17 cellular contexts compared by ENCODE assay signal in the genomic region with DNA sequence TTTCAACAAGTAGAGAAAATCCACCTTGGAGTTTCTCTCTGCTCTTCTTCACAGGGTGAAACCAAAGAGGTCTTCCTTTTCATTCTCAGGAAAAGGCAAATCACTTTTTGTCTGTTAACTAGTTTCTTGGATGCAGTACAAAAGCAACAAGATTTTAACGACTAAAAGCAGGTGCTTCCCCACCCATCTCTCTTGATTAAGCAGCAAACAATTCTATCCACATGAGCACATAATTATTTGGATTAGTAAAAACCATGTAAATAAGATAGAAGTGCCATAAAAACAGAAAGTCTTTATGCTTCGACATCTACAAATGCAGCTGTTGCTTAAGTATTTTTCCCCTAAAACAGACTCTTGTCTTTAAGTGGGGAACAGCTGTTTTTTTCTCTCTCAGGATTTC. TPM values are rescaled to one million over a fixed set of nuclear protein-coding genes. Genes with fewer than 3 reads are reported as not detected.
DNase-seq lines count a peak whose midpoint lies in the region; ATAC-seq and TF ChIP-seq lines count a peak whose summit lies in the region.
"Had no signal": no experiment of that assay in that cellular context is flagged by ENCODE, and none has a peak within 500 bp of the region (broad histone marks: within the 10 kb centered on the region; RNA-seq: fewer than 3 reads in every experiment).

No MANE protein-coding gene starts in this region.

- TF ChIP-seq CTCF in heart left ventricle (IDR thresholded peaks at IDR 0.05) (no peak), progenitor cell of endocrine pancreas (IDR thresholded peaks at IDR 0.05; ENCODE audit: unreplicated experiment) (no peak)

- H3K4me1 Mint-ChIP-seq in progenitor cell of endocrine pancreas (ENCODE audit: low read depth), result peaks cover 21% of the 10 kb centered on the region
- H3K4me1 Mint-ChIP-seq in natural killer cell treated with Interleukin-12 subunit alpha and Interleukin-12 subunit beta and Interleukin-15 and Interleukin-18, amount 100 ng/mL, for 72 hours (ENCODE audit: low read depth in 2 of 2), result no peaks in the 10 kb centered on the region
- H3K4me1 Mint-ChIP-seq: activated naive CD8-positive, alpha-beta T cell treated with anti-CD3 and anti-CD28 coated beads, Interleukin-2, amount 50 U/mL, for 24 hours; GM23338; immature natural killer cell; WTC11 had no signal

- H3K27me3 Mint-ChIP-seq in progenitor cell of endocrine pancreas, result no peaks in the 10 kb centered on the region
- no peaks in the 10 kb centered on the region for H3K27me3 Mint-ChIP-seq in natural killer cell treated with Interleukin-12 subunit alpha and Interleukin-12 subunit beta and Interleukin-15 and Interleukin-18, amount 100 ng/mL, for 72 hours
- H3K27me3 Mint-ChIP-seq: activated naive CD8-positive, alpha-beta T cell treated with anti-CD3 and anti-CD28 coated beads, Interleukin-2, amount 50 U/mL, for 24 hours had no signal

- 44 to 60% (median 52%) methylated on average over 2 of the region's 2 CpGs for WGBS in heart left ventricle, 4 donors

- no peak for DNase-seq in heart left ventricle
- DNase-seq in left cardiac atrium, result no peak
- DNase-seq in epithelial cell of prostate (ENCODE audit: low read depth, low spot score), result no peak
- no peak for DNase-seq in progenitor cell of endocrine pancreas (ENCODE audit: low spot score, unreplicated experiment)
- no peak for DNase-seq in putamen (ENCODE audit: low spot score)
- no peak for DNase-seq in natural killer cell treated with Interleukin-12 subunit alpha and Interleukin-12 subunit beta and Interleukin-15 and Interleukin-18, amount 100 ng/mL, for 72 hours (ENCODE audit: low spot score)
- no peak for DNase-seq in central memory CD4-positive, alpha-beta T cell
- DNase-seq: activated CD8-positive, alpha-beta memory T cell treated with anti-CD3 and anti-CD28 coated beads for 24 hours; activated naive CD8-positive, alpha-beta T cell treated with anti-CD3 and anti-CD28 coated beads, Interleukin-2, amount 50 U/mL, for 24 hours; immature natural killer cell; NCI-H226 had no signal

- no peak overlapping the region for H3K4me3 Mint-ChIP-seq in progenitor cell of endocrine pancreas (ENCODE audit: low read depth)
- no peak overlapping the region for H3K4me3 Mint-ChIP-seq in natural killer cell treated with Interleukin-12 subunit alpha and Interleukin-12 subunit beta and Interleukin-15 and Interleukin-18, amount 100 ng/mL, for 72 hours
- H3K4me3 Mint-ChIP-seq: activated naive CD8-positive, alpha-beta T cell treated with anti-CD3 and anti-CD28 coated beads, Interleukin-2, amount 50 U/mL, for 24 hours; GM23338; immature natural killer cell; WTC11 had no signal

- intact Hi-C loops in heart left ventricle (cut with DNase I) (no loop called here), left cardiac atrium (cut with DNase I) (no loop called here)

- no peaks in the 10 kb centered on the region for H3K9me3 ChIP-seq in heart left ventricle
- H3K9me3 ChIP-seq: vagina had no signal

- H3K27ac Mint-ChIP-seq in progenitor cell of endocrine pancreas, result peak overlapping the region; percentile 98
- no peak overlapping the region for H3K27ac Mint-ChIP-seq in natural killer cell treated with Interleukin-12 subunit alpha and Interleukin-12 subunit beta and Interleukin-15 and Interleukin-18, amount 100 ng/mL, for 72 hours
- H3K27ac Mint-ChIP-seq: activated naive CD8-positive, alpha-beta T cell treated with anti-CD3 and anti-CD28 coated beads, Interleukin-2, amount 50 U/mL, for 24 hours; immature natural killer cell had no signal

- no peaks in the 10 kb centered on the region for H3K27me3 ChIP-seq in heart left ventricle
- H3K27me3 ChIP-seq: vagina had no signal

- peaks cover 0 to 17% (median 7%) of the 10 kb centered on the region in 12 donors for H3K4me1 ChIP-seq in heart left ventricle
- H3K4me1 ChIP-seq: vagina had no signal

- peak in 1 of 4 donors; percentile 7 for ATAC-seq in heart left ventricle
- no peak for ATAC-seq in left cardiac atrium
- ATAC-seq in natural killer cell treated with Interleukin-12 subunit alpha and Interleukin-12 subunit beta and Interleukin-15 and Interleukin-18, amount 100 ng/mL, for 72 hours, result no peak
- ATAC-seq in GM19351 (IDR thresholded peaks at IDR 0.05; ENCODE audit: unreplicated experiment), result no peak
- ATAC-seq: activated naive CD8-positive, alpha-beta T cell treated with anti-CD3 and anti-CD28 coated beads, Interleukin-2, amount 50 U/mL, for 24 hours had no signal

- no peaks in the 10 kb centered on the region for H3K9me3 Mint-ChIP-seq in progenitor cell of endocrine pancreas (ENCODE audit: low read depth)
- H3K9me3 Mint-ChIP-seq in natural killer cell treated with Interleukin-12 subunit alpha and Interleukin-12 subunit beta and Interleukin-15 and Interleukin-18, amount 100 ng/mL, for 72 hours, result no peaks in the 10 kb centered on the region
- H3K9me3 Mint-ChIP-seq: activated naive CD8-positive, alpha-beta T cell treated with anti-CD3 and anti-CD28 coated beads, Interleukin-2, amount 50 U/mL, for 24 hours; GM23338; immature natural killer cell; WTC11 had no signal

- H3K27ac ChIP-seq in heart left ventricle (peak overlapping the region in 8 of 12 donors; percentile 3 to 61 (median 31)), epithelial cell of prostate (peak overlapping the region; percentile 24)
- H3K27ac ChIP-seq: HL-60, vagina had no signal

- H3K36me3 ChIP-seq in heart left ventricle, result peaks cover 0 to 8% (median 0%) of the 10 kb centered on the region in 9 donors
- H3K36me3 ChIP-seq: vagina had no signal

- H3K4me3 ChIP-seq in heart left ventricle, result no peak overlapping the region
- H3K4me3 ChIP-seq: GM23338, smooth muscle cell, vagina had no signal

- no peak for TF ChIP-seq POLR2A in heart left ventricle (IDR thresholded peaks at IDR 0.05)

- H3K36me3 Mint-ChIP-seq in progenitor cell of endocrine pancreas (ENCODE audit: insufficient read depth), result peaks cover 13% of the 10 kb centered on the region
- H3K36me3 Mint-ChIP-seq in natural killer cell treated with Interleukin-12 subunit alpha and Interleukin-12 subunit beta and Interleukin-15 and Interleukin-18, amount 100 ng/mL, for 72 hours, result no peaks in the 10 kb centered on the region
- H3K36me3 Mint-ChIP-seq: immature natural killer cell, WTC11 had no signal

RNA-seq across cellular contexts. Expression of a gene that starts 37.4 kb away (rescaled TPM):
- total RNA-seq in heart left ventricle (10 to 100 TPM; 14.1 to 37.3 (median 20.1) TPM), left cardiac atrium (10 to 100 TPM; 30.5 to 47.8 TPM), progenitor cell of endocrine pancreas (79.0 and 83.8 TPM in 2 replicates)
- 10 to 100 TPM in 1 of 2 donors, 1 to 10 TPM in 1; 9.1 to 10.4 TPM for polyA plus RNA-seq in heart left ventricle
- 10 to 100 TPM in 1 of 2 donors, 1 to 10 TPM in 1; 9.3 to 18.1 TPM for total RNA-seq in natural killer cell treated with Interleukin-12 subunit alpha and Interleukin-12 subunit beta and Interleukin-15 and Interleukin-18, amount 100 ng/mL, for 72 hours

RNA-seq across cellular contexts. Expression of a gene that starts 57.9 kb away (rescaled TPM):
- total RNA-seq in heart left ventricle (10 to 100 TPM; 46.6 to 77.1 (median 65.0) TPM), left cardiac atrium (10 to 100 TPM; 44.0 to 45.7 TPM), progenitor cell of endocrine pancreas (49.6 and 56.4 TPM in 2 replicates)
- 10 to 100 TPM; 29.0 to 49.3 TPM for polyA plus RNA-seq in heart left ventricle
- 10 to 100 TPM; 47.7 to 51.0 TPM for total RNA-seq in natural killer cell treated with Interleukin-12 subunit alpha and Interleukin-12 subunit beta and Interleukin-15 and Interleukin-18, amount 100 ng/mL, for 72 hours
